8 cellular contexts compared by ENCODE assay signal in genomic region chr7:94654764-94655561, GRCh38. TPM values are rescaled to one million over a fixed set of nuclear protein-coding genes. Genes with fewer than 3 reads are reported as not detected.
A peak's percentile ranks its signal among the peaks of the same experiment; 100 is the strongest.
DNase-seq lines count a peak whose midpoint lies in the region; ATAC-seq, FAIRE-seq and TF ChIP-seq lines count a peak whose summit lies in the region.

No MANE protein-coding gene starts in this region.

- H3K27me3 ChIP-seq in A673 (replicated peaks; ENCODE audit: insufficient read depth, low read depth, low read length, poor library complexity) (no peaks in the 10 kb centered on the region), RWPE2 (ENCODE audit: insufficient read depth, poor library complexity, severe bottlenecking) (no peaks in the 10 kb centered on the region), mesenchymal stem cell (ENCODE audit: control insufficient read depth in 1 of 2, insufficient read depth in 1 of 2, low read length in 2 of 2) (no peaks in the 10 kb centered on the region), upper lobe of left lung (peaks cover 0 to 5% (median 0%) of the 10 kb centered on the region in 4 donors)

- H4K8ac ChIP-seq in mesenchymal stem cell (ENCODE audit: low read length), result peak overlapping the region; percentile 96

- H3K9me3 Mint-ChIP-seq in effector memory CD8-positive, alpha-beta T cell, result peaks cover 0 to 2% of the 10 kb centered on the region in 2 donors

- peak overlapping the region; percentile 74 for H2BK5ac ChIP-seq in mesenchymal stem cell (ENCODE audit: low read depth, low read length, poor library complexity, severe bottlenecking)

- H3K4me3 ChIP-seq in A673 (ENCODE audit: low read depth, low read length, poor library complexity, severe bottlenecking), result peak overlapping the region; percentile 63
- H3K4me3 ChIP-seq in RWPE2 (ENCODE audit: severe bottlenecking), result peak overlapping the region; percentile 49
- peak overlapping the region; percentile 72 to 94 for H3K4me3 ChIP-seq in mesenchymal stem cell (ENCODE audit: insufficient read depth in 1 of 2, low read depth in 1 of 2, low read length in 2 of 2)
- H3K4me3 ChIP-seq in upper lobe of left lung, result peak overlapping the region; percentile 43 to 73 (median 64)

- H3K4me1 ChIP-seq in A673 (ENCODE audit: insufficient read depth, low read length, poor library complexity, severe bottlenecking), result peaks cover 16% of the 10 kb centered on the region
- H3K4me1 ChIP-seq in RWPE2 (ENCODE audit: insufficient read depth, poor library complexity, severe bottlenecking), result peaks cover 44% of the 10 kb centered on the region
- peaks cover 2% of the 10 kb centered on the region for H3K4me1 ChIP-seq in mesenchymal stem cell (ENCODE audit: control insufficient read depth, insufficient read depth, low read depth, low read length)
- H3K4me1 ChIP-seq in upper lobe of left lung, result peaks cover 11 to 40% (median 14%) of the 10 kb centered on the region in 4 donors

- peaks cover 4 to 14% of the 10 kb centered on the region in 2 donors for H3K4me1 Mint-ChIP-seq in effector memory CD8-positive, alpha-beta T cell (ENCODE audit: low read depth in 2 of 2)

- ATAC-seq in RWPE2 (ENCODE audit: low read depth) (no peak), upper lobe of left lung (ENCODE audit: low FRiP score in 2 of 2) (peak in 1 of 2 donors; percentile 67), GM21717 (IDR thresholded peaks at IDR 0.05; ENCODE audit: unreplicated experiment) (no peak)
- ATAC-seq in effector memory CD8-positive, alpha-beta T cell (replicated peaks), result no peak

- peak overlapping the region; percentile 94 for H3K9ac ChIP-seq in mesenchymal stem cell (ENCODE audit: low read length)

- H3K23ac ChIP-seq in mesenchymal stem cell (ENCODE audit: low read length in 2 of 2), result no peak overlapping the region

- CTCF ChIA-PET in A673 (lab: Charles Lee), result interaction anchor here (1.3 to 1.4 kb wide), 2 partner anchors 206 to 260 kb away, joined by 4 to 10 read pairs; no protein-coding TSS in a partner anchor

- peak overlapping the region; percentile 96 for H3K4me2 ChIP-seq in mesenchymal stem cell (ENCODE audit: low read length, poor library complexity, severe bottlenecking)

- H3K79me1 ChIP-seq in mesenchymal stem cell (replicated peaks; ENCODE audit: low read length, poor library complexity, severe bottlenecking), result no peaks in the 10 kb centered on the region

- peak overlapping the region; percentile 86 for H2BK120ac ChIP-seq in mesenchymal stem cell (ENCODE audit: low read depth, low read length)

- H2AFZ ChIP-seq in mesenchymal stem cell (ENCODE audit: low read depth, low read length), result no peak overlapping the region

- TF ChIP-seq POLR2A in upper lobe of left lung (IDR thresholded peaks at IDR 0.05), result no peak

- 5% methylated on average over 27 of the region's 33 CpGs for WGBS in mesenchymal stem cell
- WGBS in upper lobe of left lung, 2 donors, result 6% methylated on average over 33 of the region's 33 CpGs

- POLR2A ChIA-PET in A673 (lab: Charles Lee; ENCODE audit: low non-redundant PET), result no interaction called here

- no peak overlapping the region for H2BK12ac ChIP-seq in mesenchymal stem cell (ENCODE audit: low read length in 2 of 2)

- H3K14ac ChIP-seq in mesenchymal stem cell (ENCODE audit: low read length in 2 of 2), result no peak overlapping the region

- peak overlapping the region; percentile 67 for H3K27ac ChIP-seq in A673 (ENCODE audit: low read depth, low read length, poor library complexity, severe bottlenecking)
- peak overlapping the region; percentile 53 for H3K27ac ChIP-seq in RWPE2 (ENCODE audit: poor library complexity, severe bottlenecking)
- peak overlapping the region; percentile 71 for H3K27ac ChIP-seq in mesenchymal stem cell (ENCODE audit: low read length, poor library complexity, severe bottlenecking)
- H3K27ac ChIP-seq in upper lobe of left lung, result peak overlapping the region; percentile 64 to 85 (median 78)

- H4K91ac ChIP-seq in mesenchymal stem cell (ENCODE audit: low read length), result no peak overlapping the region

- no peak for TF ChIP-seq EP300 in upper lobe of left lung (IDR thresholded peaks at IDR 0.05)

- H3K36me3 ChIP-seq in A673 (ENCODE audit: insufficient read depth, low read length, poor library complexity, severe bottlenecking), result no peaks in the 10 kb centered on the region
- H3K36me3 ChIP-seq in RWPE2 (ENCODE audit: low read depth), result no peaks in the 10 kb centered on the region; the same call in 1 of the 2 replicates
- no peaks in the 10 kb centered on the region for H3K36me3 ChIP-seq in mesenchymal stem cell (ENCODE audit: control insufficient read depth in 1 of 2, insufficient read depth in 2 of 2, low read depth in 1 of 2, low read length in 2 of 2)
- H3K36me3 ChIP-seq in upper lobe of left lung, result no peaks in the 10 kb centered on the region

- H3K9me3 ChIP-seq in A673 (ENCODE audit: low read depth, low read length, poor library complexity, severe bottlenecking) (no peaks in the 10 kb centered on the region), RWPE2 (ENCODE audit: severe bottlenecking) (no peaks in the 10 kb centered on the region), mesenchymal stem cell (ENCODE audit: control insufficient read depth, low read length) (no peaks in the 10 kb centered on the region), upper lobe of left lung (no peaks in the 10 kb centered on the region)

- peaks cover 28 to 38% of the 10 kb centered on the region in 2 donors for H3K27me3 Mint-ChIP-seq in effector memory CD8-positive, alpha-beta T cell

- peak; percentile 5 for FAIRE-seq in GM18507 (lab: Jason Lieb, UNC)

- H3K18ac ChIP-seq in mesenchymal stem cell (ENCODE audit: low read depth in 1 of 2, low read length in 2 of 2), result peak overlapping the region; percentile 85 to 90

- H3K27ac Mint-ChIP-seq in effector memory CD8-positive, alpha-beta T cell, result no peak overlapping the region

- peak overlapping the region; percentile 73 to 94 for H3K4ac ChIP-seq in mesenchymal stem cell (ENCODE audit: low read depth in 1 of 2, low read length in 2 of 2)

- TF ChIP-seq CTCF in A673 (conservative IDR thresholded peaks at IDR 0.05; ENCODE audit: low read depth, low read length) (no peak), RWPE2 (IDR thresholded peaks at IDR 0.05; ENCODE audit: poor library complexity, severe bottlenecking) (no peak), upper lobe of left lung (IDR thresholded peaks at IDR 0.05) (no peak)

- TSS peak; percentile 38 for BruUV-seq in A673 (replicated peaks; lab: Mats Ljungman, UMichigan)

- H3K36me3 Mint-ChIP-seq in effector memory CD8-positive, alpha-beta T cell (ENCODE audit: insufficient read depth), result peaks cover 5% of the 10 kb centered on the region

- intact Hi-C loops in A673 (cut with micrococcal nuclease; ENCODE audit: unreplicated experiment), result loop anchor here (2.0 to 10.0 kb wide), 5 partner anchors 143 to 820 kb away; no protein-coding TSS in a partner anchor

- H2AK5ac ChIP-seq in mesenchymal stem cell (ENCODE audit: low read length, severe bottlenecking), result no peak overlapping the region

- H2BK15ac ChIP-seq in mesenchymal stem cell (ENCODE audit: low read depth, poor library complexity, severe bottlenecking), result peak overlapping the region; percentile 60

- DNase-seq in A673 (ENCODE audit: low spot score), result peak; percentile 65
- DNase-seq in GM18507 (ENCODE audit: extremely low spot score, insufficient read length, low read depth), result no peak
- no peak for DNase-seq in RWPE2 (ENCODE audit: low spot score)
- no peak for DNase-seq in effector memory CD8-positive, alpha-beta T cell
- DNase-seq in mesenchymal stem cell, result peak; percentile 70
- no peak for DNase-seq in upper lobe of left lung
- no peak for DNase-seq in NOMO-1 (lab: John Stamatoyannopoulos, UW; ENCODE audit: unreplicated experiment in 2 of 2)

- peak overlapping the region; percentile 82 to 84 for H3K4me3 Mint-ChIP-seq in effector memory CD8-positive, alpha-beta T cell

RNA-seq across cellular contexts. Expression of gene SGCE, which starts 1.0 kb away (rescaled TPM):
- total RNA-seq in A673 (2021), result 49.2 and 52.9 TPM in 2 replicates
- polyA plus RNA-seq in mesenchymal stem cell (2013, experiment 1 of 2), result 111 TPM
- 130 TPM for polyA plus RNA-seq in mesenchymal stem cell (2013, experiment 2 of 2)
- total RNA-seq in upper lobe of left lung, result 100 to 1,000 TPM in 1 of 6 donors, 10 to 100 TPM in 5; 42.8 to 136 (median 68.1) TPM

Comparison
In these comparisons a context has a peak if more than half of its experiments do, and no peak if none do; other contexts are left out.
1. DNase-seq: peak in A673 (single experiment) and mesenchymal stem cell (single experiment); none in GM18507 (single experiment), RWPE2 (single experiment), effector memory CD8-positive, alpha-beta T cell (0 of 3), upper lobe of left lung (0 of 2) and NOMO-1 (0 of 2).
2. Peak in every context shown above with its lines, with median percentiles within 50 percentile points of each other: H3K27ac ChIP-seq and H3K4me3 ChIP-seq.